In the genomic region with DNA sequence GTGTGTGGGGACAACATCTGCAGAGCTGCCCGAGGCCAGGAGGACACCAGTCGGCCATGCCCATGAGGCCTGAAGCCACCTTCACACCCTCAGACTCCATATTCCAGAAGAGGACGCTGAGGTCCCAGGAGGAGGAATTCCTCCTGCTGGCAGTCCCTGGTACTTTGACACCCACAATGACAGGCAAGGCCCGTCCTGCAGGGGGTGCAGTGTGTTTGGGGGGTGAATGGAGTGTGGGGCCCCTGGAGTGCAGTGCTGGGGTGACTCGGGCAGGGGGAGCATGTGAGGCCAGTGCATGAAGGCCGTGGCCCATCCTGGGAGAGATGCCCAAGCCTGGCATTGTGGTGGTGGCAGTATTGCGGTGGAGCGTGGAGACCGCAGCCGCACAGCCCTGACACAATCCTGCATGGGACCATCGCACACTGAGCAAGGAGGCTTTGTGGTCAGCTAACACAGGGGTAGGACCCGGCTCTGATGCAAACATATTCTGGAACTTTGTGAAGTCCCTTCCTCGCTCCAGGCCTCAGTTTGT, we compare ENCODE assay signal across 1 cellular context.
TF ChIP-seq lines count a peak whose summit lies in the region.

No MANE protein-coding gene starts in this region.

TF ChIP-seq in HepG2, 621 proteins besides CTCF, POLR2A, EP300 and RAD21 (continued from another document):
- no peak; the same call in 1 of the 2 replicates for TF ChIP-seq ZBTB39 (CRISPR knock-in tag; IDR thresholded peaks at IDR 0.05)
- TF ChIP-seq, protein P1, sequence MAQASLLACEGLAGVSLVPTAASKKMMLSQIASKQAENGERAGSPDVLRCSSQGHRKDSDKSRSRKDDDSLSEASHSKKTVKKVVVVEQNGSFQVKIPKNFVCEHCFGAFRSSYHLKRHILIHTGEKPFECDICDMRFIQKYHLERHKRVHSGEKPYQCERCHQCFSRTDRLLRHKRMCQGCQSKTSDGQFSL (CRISPR knock-in tag; IDR thresholded peaks at IDR 0.05), result peak; percentile 78
- TF ChIP-seq ZNF644 (CRISPR knock-in tag; IDR thresholded peaks at IDR 0.05; ENCODE audit: low read depth), result no peak
- TF ChIP-seq, protein P2, sequence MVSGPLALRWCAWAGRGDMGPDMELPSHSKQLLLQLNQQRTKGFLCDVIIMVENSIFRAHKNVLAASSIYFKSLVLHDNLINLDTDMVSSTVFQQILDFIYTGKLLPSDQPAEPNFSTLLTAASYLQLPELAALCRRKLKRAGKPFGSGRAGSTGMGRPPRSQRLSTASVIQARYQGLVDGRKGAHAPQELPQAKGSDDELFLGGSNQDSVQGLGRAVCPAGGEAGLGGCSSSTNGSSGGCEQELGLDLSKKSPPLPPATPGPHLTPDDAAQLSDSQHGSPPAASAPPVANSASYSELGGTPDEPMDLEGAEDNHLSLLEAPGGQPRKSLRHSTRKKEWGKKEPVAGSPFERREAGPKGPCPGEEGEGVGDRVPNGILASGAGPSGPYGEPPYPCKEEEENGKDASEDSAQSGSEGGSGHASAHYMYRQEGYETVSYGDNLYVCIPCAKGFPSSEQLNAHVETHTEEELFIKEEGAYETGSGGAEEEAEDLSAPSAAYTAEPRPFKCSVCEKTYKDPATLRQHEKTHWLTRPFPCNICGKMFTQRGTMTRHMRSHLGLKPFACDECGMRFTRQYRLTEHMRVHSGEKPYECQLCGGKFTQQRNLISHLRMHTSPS (CRISPR knock-in tag; IDR thresholded peaks at IDR 0.05; ENCODE audit: low read depth), result 0 out of 2 replicates have a peak, but pooled peaks have one; percentile 25
- TF ChIP-seq HOXA9 (CRISPR knock-in tag; IDR thresholded peaks at IDR 0.05; ENCODE audit: borderline replicate concordance), result no peak
- TF ChIP-seq PITX1 (CRISPR knock-in tag; IDR thresholded peaks at IDR 0.05), result no peak
- TF ChIP-seq SALL1 (CRISPR knock-in tag; IDR thresholded peaks at IDR 0.05), result no peak
- no peak for TF ChIP-seq REL (CRISPR knock-in tag; conservative IDR thresholded peaks at IDR 0.05)
- no peak for TF ChIP-seq JUND (CRISPR knock-in tag; IDR thresholded peaks at IDR 0.05)
- no peak for TF ChIP-seq ZNF773 (CRISPR knock-in tag; IDR thresholded peaks at IDR 0.05; ENCODE audit: borderline replicate concordance)
- TF ChIP-seq ZNF589 (CRISPR knock-in tag; conservative IDR thresholded peaks at IDR 0.05), result no peak
- no peak for TF ChIP-seq KAT2B (IDR thresholded peaks at IDR 0.05; ENCODE audit: borderline replicate concordance, low read depth, low read length)
- no peak for TF ChIP-seq GABPB1 (CRISPR knock-in tag; IDR thresholded peaks at IDR 0.05)
- TF ChIP-seq DR1 (CRISPR knock-in tag; IDR thresholded peaks at IDR 0.05), result 0 out of 2 replicates have a peak, but pooled peaks have one; percentile 38
- TF ChIP-seq KDM5B (CRISPR knock-in tag; IDR thresholded peaks at IDR 0.05; ENCODE audit: borderline replicate concordance), result peak; percentile 49; the same call in 1 of the 2 replicates
- TF ChIP-seq ZNF83 (CRISPR knock-in tag; IDR thresholded peaks at IDR 0.05; ENCODE audit: borderline replicate concordance), result no peak
- TF ChIP-seq PCBP2 (optimal IDR thresholded peaks at IDR 0.05; ENCODE audit: low read depth, low read length, poor library complexity, severe bottlenecking), result no peak
- TF ChIP-seq AGO1 (IDR thresholded peaks at IDR 0.05; ENCODE audit: low read depth, low read length, poor library complexity, severe bottlenecking), result no peak
- TF ChIP-seq, protein P3, sequence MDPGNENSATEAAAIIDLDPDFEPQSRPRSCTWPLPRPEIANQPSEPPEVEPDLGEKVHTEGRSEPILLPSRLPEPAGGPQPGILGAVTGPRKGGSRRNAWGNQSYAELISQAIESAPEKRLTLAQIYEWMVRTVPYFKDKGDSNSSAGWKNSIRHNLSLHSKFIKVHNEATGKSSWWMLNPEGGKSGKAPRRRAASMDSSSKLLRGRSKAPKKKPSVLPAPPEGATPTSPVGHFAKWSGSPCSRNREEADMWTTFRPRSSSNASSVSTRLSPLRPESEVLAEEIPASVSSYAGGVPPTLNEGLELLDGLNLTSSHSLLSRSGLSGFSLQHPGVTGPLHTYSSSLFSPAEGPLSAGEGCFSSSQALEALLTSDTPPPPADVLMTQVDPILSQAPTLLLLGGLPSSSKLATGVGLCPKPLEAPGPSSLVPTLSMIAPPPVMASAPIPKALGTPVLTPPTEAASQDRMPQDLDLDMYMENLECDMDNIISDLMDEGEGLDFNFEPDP (CRISPR knock-in tag; conservative IDR thresholded peaks at IDR 0.05), result no peak
- TF ChIP-seq IRX3 (CRISPR knock-in tag; IDR thresholded peaks at IDR 0.05; ENCODE audit: borderline replicate concordance, low read depth), result no peak
